Comparison of ENCODE assay signal across 2 cellular contexts in genomic region chr10:30988831-30989458, GRCh38.
TF ChIP-seq lines count a peak whose summit lies in the region.

No MANE protein-coding gene starts in this region.

TF ChIP-seq in liver, 16 proteins besides CTCF, POLR2A, EP300 and RAD21 (continued from another document):
- TF ChIP-seq REST (IDR thresholded peaks at IDR 0.05), result no peak
- TF ChIP-seq YY1 (IDR thresholded peaks at IDR 0.05), result no peak
- no peak for TF ChIP-seq FOXA2 (IDR thresholded peaks at IDR 0.05)
- TF ChIP-seq HNF4G (IDR thresholded peaks at IDR 0.05), result no peak
- no peak for TF ChIP-seq RXRA (IDR thresholded peaks at IDR 0.05)
- no peak for TF ChIP-seq ZBTB33 (IDR thresholded peaks at IDR 0.05)
- no peak for TF ChIP-seq FOXA1 (IDR thresholded peaks at IDR 0.05)
- TF ChIP-seq TAF1 (conservative IDR thresholded peaks at IDR 0.05), result no peak
- no peak for TF ChIP-seq JUND (IDR thresholded peaks at IDR 0.05)
- no peak for TF ChIP-seq GABPA (IDR thresholded peaks at IDR 0.05 in 1 of 2, conservative IDR thresholded peaks at IDR 0.05 in 1 of 2)
- no peak for TF ChIP-seq EGR1 (IDR thresholded peaks at IDR 0.05; ENCODE audit: low read depth in 2 of 2)
- no peak for TF ChIP-seq NR2F2 (IDR thresholded peaks at IDR 0.05)
- TF ChIP-seq MAX (IDR thresholded peaks at IDR 0.05), result no peak
- TF ChIP-seq, protein P1, sequence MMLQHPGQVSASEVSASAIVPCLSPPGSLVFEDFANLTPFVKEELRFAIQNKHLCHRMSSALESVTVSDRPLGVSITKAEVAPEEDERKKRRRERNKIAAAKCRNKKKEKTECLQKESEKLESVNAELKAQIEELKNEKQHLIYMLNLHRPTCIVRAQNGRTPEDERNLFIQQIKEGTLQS (IDR thresholded peaks at IDR 0.05), result no peak

TF ChIP-seq in HepG2, 621 proteins besides CTCF, POLR2A, EP300 and RAD21 (continued from another document):
- TF ChIP-seq CERS6 (CRISPR knock-in tag; IDR thresholded peaks at IDR 0.05), result no peak
- TF ChIP-seq, protein P2, sequence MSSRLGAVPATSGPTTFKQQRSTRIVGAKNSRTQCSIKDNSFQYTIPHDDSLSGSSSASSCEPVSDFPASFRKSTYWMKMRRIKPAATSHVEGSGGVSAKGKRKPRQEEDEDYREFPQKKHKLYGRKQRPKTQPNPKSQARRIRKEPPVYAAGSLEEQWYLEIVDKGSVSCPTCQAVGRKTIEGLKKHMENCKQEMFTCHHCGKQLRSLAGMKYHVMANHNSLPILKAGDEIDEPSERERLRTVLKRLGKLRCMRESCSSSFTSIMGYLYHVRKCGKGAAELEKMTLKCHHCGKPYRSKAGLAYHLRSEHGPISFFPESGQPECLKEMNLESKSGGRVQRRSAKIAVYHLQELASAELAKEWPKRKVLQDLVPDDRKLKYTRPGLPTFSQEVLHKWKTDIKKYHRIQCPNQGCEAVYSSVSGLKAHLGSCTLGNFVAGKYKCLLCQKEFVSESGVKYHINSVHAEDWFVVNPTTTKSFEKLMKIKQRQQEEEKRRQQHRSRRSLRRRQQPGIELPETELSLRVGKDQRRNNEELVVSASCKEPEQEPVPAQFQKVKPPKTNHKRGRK (CRISPR knock-in tag; IDR thresholded peaks at IDR 0.05), result no peak
- TF ChIP-seq ZNF629 (CRISPR knock-in tag; conservative IDR thresholded peaks at IDR 0.05), result no peak
- TF ChIP-seq ZNF800 (CRISPR knock-in tag; IDR thresholded peaks at IDR 0.05), result no peak
- TF ChIP-seq SRSF9 (IDR thresholded peaks at IDR 0.05; ENCODE audit: borderline replicate concordance, insufficient read depth, low read depth, low read length, poor library complexity, severe bottlenecking), result no peak
- no peak for TF ChIP-seq NR1H2 (CRISPR knock-in tag; IDR thresholded peaks at IDR 0.05; ENCODE audit: borderline replicate concordance, low read depth)
- no peak for TF ChIP-seq NFRKB (IDR thresholded peaks at IDR 0.05)
- no peak for TF ChIP-seq ZNF350 (CRISPR knock-in tag; IDR thresholded peaks at IDR 0.05; ENCODE audit: borderline replicate concordance, low read depth)
- TF ChIP-seq, protein P3, sequence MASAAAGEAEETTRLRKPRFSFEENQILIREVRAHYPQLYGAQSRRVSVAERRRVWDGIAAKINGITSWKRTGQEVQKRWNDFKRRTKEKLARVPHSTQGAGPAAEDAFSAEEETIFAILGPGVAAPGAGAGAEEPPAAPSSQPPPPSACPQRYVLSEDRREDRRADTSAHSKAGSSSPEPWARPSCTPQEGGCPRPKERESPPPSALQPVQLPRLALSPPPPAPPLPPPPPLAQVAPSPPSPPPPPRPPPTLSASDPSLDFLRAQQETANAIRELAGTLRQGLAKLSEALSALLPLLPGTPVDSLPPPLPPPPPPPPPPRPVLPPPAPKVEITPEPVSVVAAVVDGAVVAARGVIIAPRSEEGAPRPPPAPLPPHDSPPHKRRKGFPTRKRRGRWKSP (CRISPR knock-in tag; IDR thresholded peaks at IDR 0.05), result no peak
- TF ChIP-seq SNAPC4 (CRISPR knock-in tag; IDR thresholded peaks at IDR 0.05), result no peak
- TF ChIP-seq BHLHE40 (IDR thresholded peaks at IDR 0.05; ENCODE audit: low read length), result no peak
- TF ChIP-seq NFYB (CRISPR knock-in tag; IDR thresholded peaks at IDR 0.05), result no peak
